18 cellular contexts compared by ENCODE assay signal in genomic region chr16:22220076-22220453, GRCh38. TPM values are rescaled to one million over a fixed set of nuclear protein-coding genes. Genes with fewer than 3 reads are reported as not detected.
A peak's percentile ranks its signal among the peaks of the same experiment; 100 is the strongest.
DNase-seq lines count a peak whose midpoint lies in the region; ATAC-seq and TF ChIP-seq lines count a peak whose summit lies in the region.
"Had no signal": no experiment of that assay in that cellular context is flagged by ENCODE, and none has a peak within 500 bp of the region (broad histone marks: within the 10 kb centered on the region; RNA-seq: fewer than 3 reads in every experiment).

No MANE protein-coding gene starts in this region.

- ATAC-seq in IMR-90 (ENCODE audit: low read depth) (no peak), left colon (peak; percentile 91), omental fat pad (ENCODE audit: low FRiP score) (no peak), GM21737 (IDR thresholded peaks at IDR 0.05; ENCODE audit: unreplicated experiment) (no peak)
- no peak for ATAC-seq in stimulated activated memory B cell treated with anti-CD40 and anti-IgM and Interleukin-4, amounts not matched to agents 10 μg/mL and 1 μg/mL and 100 μg/mL, for 72 hours
- ATAC-seq in naive thymus-derived CD8-positive, alpha-beta T cell: no peak
- ATAC-seq: activated naive CD8-positive, alpha-beta T cell treated with anti-CD3 and anti-CD28 coated beads, Interleukin-2, amount 50 U/mL, for 24 hours had no signal

- peak overlapping the region; percentile 94 for H3K27ac Mint-ChIP-seq in stimulated activated memory B cell treated with anti-CD40 and anti-IgM and Interleukin-4, amounts not matched to agents 10 μg/mL and 1 μg/mL and 100 μg/mL, for 72 hours
- H3K27ac Mint-ChIP-seq in naive thymus-derived CD8-positive, alpha-beta T cell: peak overlapping the region in 2 of 10 donors; percentile 31 to 35
- H3K27ac Mint-ChIP-seq: activated naive CD8-positive, alpha-beta T cell treated with anti-CD3 and anti-CD28 coated beads, Interleukin-2, amount 50 U/mL, for 24 hours had no signal

- intact Hi-C loops in IMR-90 (cut with micrococcal nuclease): no loop called here
- intact Hi-C loops in left colon (cut with DNase I, micrococcal nuclease): no loop called here

- H3K36me3 ChIP-seq in IMR-90 (ENCODE audit: control insufficient read depth, insufficient read depth, low read length): peaks cover 3% of the 10 kb centered on the region; the same call in 1 of the 2 replicates

- TF ChIP-seq RAD21 in IMR-90 (IDR thresholded peaks at IDR 0.05; ENCODE audit: low read length): no peak

- H3K36me3 Mint-ChIP-seq in stimulated activated memory B cell treated with anti-CD40 and anti-IgM and Interleukin-4, amounts not matched to agents 10 μg/mL and 1 μg/mL and 100 μg/mL, for 72 hours: peaks cover 34% of the 10 kb centered on the region
- H3K36me3 Mint-ChIP-seq in naive thymus-derived CD8-positive, alpha-beta T cell: peaks cover 0 to 18% (median 0%) of the 10 kb centered on the region in 3 donors

- in situ Hi-C loops in IMR-90 (cut with MboI; ENCODE audit: low sequenced_read_pairs) (no loop called here), astrocyte of the spinal cord (cut with HindIII; ENCODE audit: low sequenced_read_pairs) (no loop called here)

- H3K9me3 Mint-ChIP-seq in stimulated activated memory B cell treated with anti-CD40 and anti-IgM and Interleukin-4, amounts not matched to agents 10 μg/mL and 1 μg/mL and 100 μg/mL, for 72 hours: no peaks in the 10 kb centered on the region
- no peaks in the 10 kb centered on the region for H3K9me3 Mint-ChIP-seq in naive thymus-derived CD8-positive, alpha-beta T cell
- H3K9me3 Mint-ChIP-seq: activated naive CD8-positive, alpha-beta T cell treated with anti-CD3 and anti-CD28 coated beads, Interleukin-2, amount 50 U/mL, for 24 hours; CD8-positive, alpha-beta memory T cell had no signal

- H3K4me3 Mint-ChIP-seq in stimulated activated memory B cell treated with anti-CD40 and anti-IgM and Interleukin-4, amounts not matched to agents 10 μg/mL and 1 μg/mL and 100 μg/mL, for 72 hours: no peak overlapping the region
- no peak overlapping the region for H3K4me3 Mint-ChIP-seq in naive thymus-derived CD8-positive, alpha-beta T cell
- H3K4me3 Mint-ChIP-seq: activated naive CD8-positive, alpha-beta T cell treated with anti-CD3 and anti-CD28 coated beads, Interleukin-2, amount 50 U/mL, for 24 hours; CD8-positive, alpha-beta memory T cell had no signal

- H4K91ac ChIP-seq in IMR-90 (ENCODE audit: insufficient read depth, low read depth, low read length): no peak overlapping the region

- H3K9me3 ChIP-seq in IMR-90 (ENCODE audit: control insufficient read depth, insufficient read depth, low read length): no peaks in the 10 kb centered on the region

- no peak overlapping the region for H3K27ac ChIP-seq in IMR-90 (ENCODE audit: insufficient read depth, low read length)

- H3K23ac ChIP-seq in IMR-90 (ENCODE audit: low read depth, low read length): no peak overlapping the region

- 0 out of 2 replicates have a peak overlapping the region, but pooled peaks have one; percentile 12 for H2AK5ac ChIP-seq in IMR-90 (ENCODE audit: low read depth, low read length)

- peaks cover 29 to 86% of the 10 kb centered on the region in 2 experiments for H3K79me1 ChIP-seq in IMR-90 (ENCODE audit: low read depth in 1 of 2, low read length in 2 of 2)

- no peak overlapping the region for H2BK20ac ChIP-seq in IMR-90 (ENCODE audit: low read depth, low read length)

- no peak for TF ChIP-seq POLR2A in IMR-90 (IDR thresholded peaks at IDR 0.05; ENCODE audit: low read depth, low read length)

- H2BK15ac ChIP-seq in IMR-90 (ENCODE audit: low read depth, low read length): no peak overlapping the region

- no peak overlapping the region for H2BK120ac ChIP-seq in IMR-90 (ENCODE audit: low read depth, low read length)

- no peaks in the 10 kb centered on the region for H3K27me3 ChIP-seq in IMR-90 (ENCODE audit: control insufficient read depth, insufficient read depth, low read length)

- H3K4me1 Mint-ChIP-seq in stimulated activated memory B cell treated with anti-CD40 and anti-IgM and Interleukin-4, amounts not matched to agents 10 μg/mL and 1 μg/mL and 100 μg/mL, for 72 hours: peaks cover 50% of the 10 kb centered on the region
- H3K4me1 Mint-ChIP-seq in naive thymus-derived CD8-positive, alpha-beta T cell: peaks cover 6 to 19% (median 17%) of the 10 kb centered on the region in 4 donors

- WGBS in IMR-90 (ENCODE audit: extremely low coverage in 2 of 2, insufficient read length in 1 of 2), 2 experiments: no CpG with 5 or more reads among the region's 10 CpGs

- peak overlapping the region; percentile 48; the same call in 1 of the 2 replicates for H3K4ac ChIP-seq in IMR-90 (ENCODE audit: low read depth, low read length)

- H2AK9ac ChIP-seq in IMR-90 (replicated peaks; ENCODE audit: low read depth, low read length, poor library complexity): peak overlapping the region; percentile 52

- CTCF ChIA-PET in IMR-90 (lab: Yijun Ruan, JAX): no interaction called here

- DNase-seq in IMR-90 (peak; percentile 27), astrocyte of the spinal cord (ENCODE audit: low read depth, low spot score) (peak; percentile 30), left colon (peak in 1 of 2 donors; percentile 46), omental fat pad (ENCODE audit: low spot score) (no peak)
- DNase-seq in naive thymus-derived CD8-positive, alpha-beta T cell: no peak
- DNase-seq in activated CD4-positive, alpha-beta T cell treated with anti-CD3 and anti-CD28 coated beads for 1 hour: no peak
- DNase-seq: activated naive CD8-positive, alpha-beta T cell treated with anti-CD3 and anti-CD28 coated beads, Interleukin-2, amount 50 U/mL, for 24 hours; CD8-positive, alpha-beta memory T cell; effector CD4-positive, alpha-beta T cell; glutamatergic neuron; Kasumi-1; mesendoderm; retina; T1000 had no signal

- peaks cover 5% of the 10 kb centered on the region for H3K4me1 ChIP-seq in IMR-90 (ENCODE audit: control insufficient read depth, insufficient read depth, low read length)

- H3K14ac ChIP-seq in IMR-90 (replicated peaks; ENCODE audit: low read depth, low read length): no peak overlapping the region

- H3K4me2 ChIP-seq in IMR-90 (ENCODE audit: low read depth, low read length): no peak overlapping the region

- no peaks in the 10 kb centered on the region for H3K27me3 Mint-ChIP-seq in stimulated activated memory B cell treated with anti-CD40 and anti-IgM and Interleukin-4, amounts not matched to agents 10 μg/mL and 1 μg/mL and 100 μg/mL, for 72 hours
- H3K27me3 Mint-ChIP-seq in naive thymus-derived CD8-positive, alpha-beta T cell: no peaks in the 10 kb centered on the region
- H3K27me3 Mint-ChIP-seq: activated naive CD8-positive, alpha-beta T cell treated with anti-CD3 and anti-CD28 coated beads, Interleukin-2, amount 50 U/mL, for 24 hours; CD8-positive, alpha-beta memory T cell had no signal

- no peak overlapping the region for H2BK5ac ChIP-seq in IMR-90 (ENCODE audit: low read depth, low read length, poor library complexity, severe bottlenecking)

- POLR2A ChIA-PET in IMR-90 (lab: Charles Lee; ENCODE audit: unreplicated experiment): no interaction called here
- POLR2A ChIA-PET in naive thymus-derived CD8-positive, alpha-beta T cell (lab: Charles Lee): interaction anchor here (0.6 to 1.3 kb wide), 5 partner anchors 9 to 1872 kb away, joined by 3 to 8 read pairs (median 3); no protein-coding TSS in a partner anchor

- H4K8ac ChIP-seq in IMR-90 (ENCODE audit: low read depth in 2 of 2, low read length in 2 of 2): peak overlapping the region in 1 of 2 experiments; percentile 9; a peak in 1 of 4 replicates

- peak overlapping the region; percentile 66 for H2AFZ ChIP-seq in IMR-90 (replicated peaks; ENCODE audit: low read length, poor library complexity)

- no peak overlapping the region for H3K56ac ChIP-seq in IMR-90 (ENCODE audit: extremely low read depth, insufficient read depth, low read length)

- H3K9ac ChIP-seq in IMR-90 (ENCODE audit: low read depth, low read length): no peak overlapping the region

- dilution Hi-C loops in IMR-90 (cut with HindIII; ENCODE audit: low sequenced_read_pairs, unreplicated experiment): no loop called here

- no peak overlapping the region for H4K5ac ChIP-seq in IMR-90 (ENCODE audit: low read depth, low read length)

- H3K4me3 ChIP-seq in IMR-90 (ENCODE audit: insufficient read depth, low read depth, low read length) (no peak overlapping the region), astrocyte of the spinal cord (ENCODE audit: low read depth, low read length) (no peak overlapping the region)

- no peak for TF ChIP-seq CTCF in IMR-90 (conservative IDR thresholded peaks at IDR 0.05; ENCODE audit: low read depth, low read length)
- no peak for TF ChIP-seq CTCF in astrocyte of the spinal cord (IDR thresholded peaks at IDR 0.05; ENCODE audit: low read depth, low read length)
- TF ChIP-seq CTCF in omental fat pad (IDR thresholded peaks at IDR 0.05): no peak

- BruUV-seq in IMR-90 (replicated peaks; lab: Mats Ljungman, UMichigan): no TSS peak

- peaks cover 27% of the 10 kb centered on the region for H3K9me1 ChIP-seq in IMR-90 (ENCODE audit: insufficient read depth, low read length)

- H4K20me1 ChIP-seq in IMR-90 (ENCODE audit: insufficient read depth, low read length): peaks cover 51% of the 10 kb centered on the region

- no peak overlapping the region for H3K18ac ChIP-seq in IMR-90 (ENCODE audit: low read depth, low read length)

TF ChIP-seq in IMR-90, 13 proteins besides CTCF, POLR2A, EP300 and RAD21 (continues in another document):
- TF ChIP-seq CHD1 (IDR thresholded peaks at IDR 0.05; ENCODE audit: low read depth, low read length): no peak
- no peak for TF ChIP-seq NFE2L2 (IDR thresholded peaks at IDR 0.05; ENCODE audit: low read depth, low read length)
- no peak for TF ChIP-seq RFX5 (IDR thresholded peaks at IDR 0.05; ENCODE audit: low read depth, low read length)
- no peak for TF ChIP-seq BHLHE40 (IDR thresholded peaks at IDR 0.05; ENCODE audit: low read depth, low read length)

RNA-seq across cellular contexts. Expression of gene EEF2K, which starts 14.0 kb away (rescaled TPM):
- total RNA-seq in IMR-90 (2012; rRNA removed) (9.7 and 10.3 TPM in 2 replicates), left colon (10 to 100 TPM; 26.4 to 35.2 TPM), omental fat pad (10 to 100 TPM; 14.7 to 59.9 (median 26.4) TPM)
- polyA plus RNA-seq in IMR-90 (2012; rRNA removed): 16.5 and 19.1 TPM in 2 replicates
- polyA plus RNA-seq in IMR-90 (2012; cell fraction: cytosol; rRNA removed): 6.2 and 9.4 TPM in 2 replicates
- 27.4 and 28.6 TPM in 2 replicates for polyA plus RNA-seq in IMR-90 (2012; cell fraction: nucleus; rRNA removed; ENCODE audit: low replicate concordance)
- total RNA-seq in naive thymus-derived CD8-positive, alpha-beta T cell: 10 to 100 TPM; 24.3 to 25.3 TPM
- polyA plus RNA-seq in naive thymus-derived CD8-positive, alpha-beta T cell: 1 to 10 TPM; 2.0 to 3.2 (median 3.1) TPM

RNA-seq across cellular contexts. Expression of gene SDR42E2, which starts 57.8 kb away (rescaled TPM):
- total RNA-seq in IMR-90 (2012; rRNA removed) (not detected in 2 replicates), left colon (not detected), omental fat pad (not detected)
- not detected in 2 replicates for polyA plus RNA-seq in IMR-90 (2012; rRNA removed)
- polyA plus RNA-seq in IMR-90 (2012; cell fraction: cytosol; rRNA removed): not detected in 2 replicates
- polyA plus RNA-seq in IMR-90 (2012; cell fraction: nucleus; rRNA removed; ENCODE audit: low replicate concordance): not detected in 2 replicates
- total RNA-seq in naive thymus-derived CD8-positive, alpha-beta T cell: under 1 TPM; 0.55 to 0.70 TPM
- under 1 TPM; 0.23 to 0.45 (median 0.29) TPM for polyA plus RNA-seq in naive thymus-derived CD8-positive, alpha-beta T cell
- total RNA-seq: NCI-H460, RPMI7951 had no signal

Comparison
In these comparisons a context has a peak if more than half of its experiments do, and no peak if none do; other contexts are left out.
1. DNase-seq: peak in IMR-90 (single experiment) and astrocyte of the spinal cord (single experiment); none in naive thymus-derived CD8-positive, alpha-beta T cell (0 of 10), activated CD4-positive, alpha-beta T cell treated with anti-CD3 and anti-CD28 coated beads for 1 hour (single experiment) and omental fat pad (single experiment).